8 cellular contexts compared by ENCODE assay signal in the genomic region with DNA sequence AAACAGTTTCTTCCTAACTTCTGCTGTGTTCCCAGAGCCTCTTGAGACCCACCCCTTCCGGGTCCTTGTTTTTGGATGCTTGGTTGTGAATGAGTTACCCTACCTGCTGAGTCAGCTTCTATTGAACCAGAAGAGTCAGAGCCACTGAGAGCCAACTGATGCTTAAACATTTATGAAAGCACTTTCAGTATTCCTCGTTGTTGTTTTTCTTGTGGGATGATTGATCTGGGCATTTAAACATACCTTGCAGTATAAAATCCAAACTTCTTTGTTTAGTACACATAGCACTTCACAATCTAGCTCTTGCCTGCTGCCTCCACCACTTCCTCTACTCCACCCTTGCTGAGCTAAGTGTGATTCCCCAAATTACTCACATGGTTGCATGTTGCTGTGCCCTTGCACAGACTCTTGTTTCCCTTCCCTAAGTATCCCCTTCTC. TPM values are rescaled to one million over a fixed set of nuclear protein-coding genes. Genes with fewer than 3 reads are reported as not detected.
DNase-seq lines count a peak whose midpoint lies in the region; ATAC-seq, FAIRE-seq and TF ChIP-seq lines count a peak whose summit lies in the region.

No MANE protein-coding gene starts in this region.

- H3K79me2 ChIP-seq in astrocyte (ENCODE audit: insufficient read depth, low read length) = peaks cover 100% of the 10 kb centered on the region

- H3K4me1 ChIP-seq in astrocyte (ENCODE audit: insufficient read depth, low read length) = peaks cover 40% of the 10 kb centered on the region
- no peaks in the 10 kb centered on the region for H3K4me1 ChIP-seq in colonic mucosa

- H3K27ac ChIP-seq in astrocyte (ENCODE audit: low read depth, low read length) = peak overlapping the region; percentile 76
- no peak overlapping the region for H3K27ac ChIP-seq in colonic mucosa

- peaks cover 35% of the 10 kb centered on the region for H4K20me1 ChIP-seq in astrocyte (ENCODE audit: insufficient read depth, low read length)

- TF ChIP-seq CTCF in astrocyte (IDR thresholded peaks at IDR 0.05; ENCODE audit: insufficient read depth, low read depth, low read length) = no peak
- no peak for TF ChIP-seq CTCF in colonic mucosa (IDR thresholded peaks at IDR 0.05)

- H3K36me3 ChIP-seq in astrocyte (ENCODE audit: insufficient read depth, low read length) (peaks cover 29% of the 10 kb centered on the region), colonic mucosa (no peaks in the 10 kb centered on the region)

- peak; percentile 66 for ATAC-seq in HG03066 (IDR thresholded peaks at IDR 0.05; ENCODE audit: low read depth, unreplicated experiment)

- peak; percentile 53 for DNase-seq in activated CD4-positive, alpha-beta T cell treated with anti-CD3 and anti-CD28 coated beads, Interleukin-2, amount 10 ng/mL, durations not matched to agents 7 days and 5 days
- DNase-seq in activated CD4-positive, alpha-beta T cell treated with anti-CD3 and anti-CD28 coated beads for 4 hours = no peak
- DNase-seq in astrocyte (ENCODE audit: low read depth) (no peak), NCI-H1694 treated with DMSO at 0.1 percent for 48 hours (lab: John Stamatoyannopoulos, UW) (no peak), colonic mucosa (no peak), iPS-NIHi11 (ENCODE audit: low spot score) (no peak)
- DNase-seq in stimulated activated CD8-positive, alpha-beta memory T cell treated with anti-CD3 and anti-CD28 coated beads, Interleukin-12 subunit alpha, Interleukin-12 subunit beta, amount 100 ng/mL, for 1 hour (ENCODE audit: low read depth) = peak; percentile 4

- no peak for FAIRE-seq in astrocyte (lab: Jason Lieb, UNC)

- no peak overlapping the region for H3K9ac ChIP-seq in astrocyte (ENCODE audit: low read length)
- H3K9ac ChIP-seq in colonic mucosa (ENCODE audit: low read depth in 2 of 2, low read length in 2 of 2) = no peak overlapping the region

- H3K27me3 ChIP-seq in astrocyte (ENCODE audit: insufficient read depth, low read length) (no peaks in the 10 kb centered on the region), colonic mucosa (no peaks in the 10 kb centered on the region)

- H3K4me1 Mint-ChIP-seq in activated CD4-positive, alpha-beta T cell treated with anti-CD3 and anti-CD28 coated beads, Interleukin-2, amount 10 ng/mL, durations not matched to agents 7 days and 5 days = peaks cover 40% of the 10 kb centered on the region
- peaks cover 61% of the 10 kb centered on the region for H3K4me1 Mint-ChIP-seq in astrocyte (ENCODE audit: low read depth, unreplicated experiment)

- H3K4me3 Mint-ChIP-seq in activated CD4-positive, alpha-beta T cell treated with anti-CD3 and anti-CD28 coated beads, Interleukin-2, amount 10 ng/mL, durations not matched to agents 7 days and 5 days = no peak overlapping the region
- no peak overlapping the region for H3K4me3 Mint-ChIP-seq in astrocyte (ENCODE audit: unreplicated experiment)

- POLR2A ChIA-PET in activated CD4-positive, alpha-beta T cell treated with anti-CD3 and anti-CD28 coated beads, Interleukin-2, amount 10 ng/mL, durations not matched to agents 7 days and 5 days (lab: Charles Lee) = no interaction called here

- H3K9me3 ChIP-seq in astrocyte (ENCODE audit: insufficient read depth, low read depth, low read length) = no peaks in the 10 kb centered on the region
- H3K9me3 ChIP-seq in colonic mucosa = no peaks in the 10 kb centered on the region

- H3K4me3 ChIP-seq in astrocyte (ENCODE audit: insufficient read depth, low read depth, low read length) = no peak overlapping the region
- no peak overlapping the region for H3K4me3 ChIP-seq in colonic mucosa

- intact Hi-C loops in colonic mucosa (cut with DNase I) = no loop called here

- peak overlapping the region; percentile 14 for H3K27ac Mint-ChIP-seq in activated CD4-positive, alpha-beta T cell treated with anti-CD3 and anti-CD28 coated beads, Interleukin-2, amount 10 ng/mL, durations not matched to agents 7 days and 5 days
- peak overlapping the region; percentile 8 for H3K27ac Mint-ChIP-seq in astrocyte (ENCODE audit: unreplicated experiment)

- peaks cover 2% of the 10 kb centered on the region for H3K36me3 Mint-ChIP-seq in activated CD4-positive, alpha-beta T cell treated with anti-CD3 and anti-CD28 coated beads, Interleukin-2, amount 10 ng/mL, durations not matched to agents 7 days and 5 days (ENCODE audit: low read depth)
- H3K36me3 Mint-ChIP-seq in astrocyte (ENCODE audit: low read depth, unreplicated experiment) = peaks cover 13% of the 10 kb centered on the region

- CTCF ChIA-PET in activated CD4-positive, alpha-beta T cell treated with anti-CD3 and anti-CD28 coated beads, Interleukin-2, amount 10 ng/mL, durations not matched to agents 7 days and 5 days (lab: Charles Lee) = interaction anchor here (0.5 to 1.4 kb wide), 5 partner anchors 9 to 951 kb away, joined by 3 to 6 read pairs (median 3); partner anchors contain the start of gene CCDC83

- no peak overlapping the region for H2AFZ ChIP-seq in astrocyte (ENCODE audit: low read depth, low read length)

- H3K27me3 Mint-ChIP-seq in activated CD4-positive, alpha-beta T cell treated with anti-CD3 and anti-CD28 coated beads, Interleukin-2, amount 10 ng/mL, durations not matched to agents 7 days and 5 days = peaks cover 50% of the 10 kb centered on the region
- H3K27me3 Mint-ChIP-seq in astrocyte (ENCODE audit: low read depth, unreplicated experiment) = no peaks in the 10 kb centered on the region

- H3K4me2 ChIP-seq in astrocyte (ENCODE audit: low read length) = peak overlapping the region; percentile 86

- H3K9me3 Mint-ChIP-seq in activated CD4-positive, alpha-beta T cell treated with anti-CD3 and anti-CD28 coated beads, Interleukin-2, amount 10 ng/mL, durations not matched to agents 7 days and 5 days = no peaks in the 10 kb centered on the region
- H3K9me3 Mint-ChIP-seq in astrocyte (ENCODE audit: unreplicated experiment) = no peaks in the 10 kb centered on the region

RNA-seq across cellular contexts. Expression of gene PRSS23, which starts 5.5 kb away (rescaled TPM):
- total RNA-seq in activated CD4-positive, alpha-beta T cell treated with anti-CD3 and anti-CD28 coated beads, Interleukin-2, amount 10 ng/mL, durations not matched to agents 7 days and 5 days = under 1 TPM; 0.35 to 0.40 TPM
- total RNA-seq in astrocyte = 680 and 717 TPM in 2 replicates
- 10 to 100 TPM; 45.5 to 46.4 TPM for total RNA-seq in colonic mucosa

Comparison
In these comparisons a context has a peak if more than half of its experiments do, and no peak if none do; other contexts are left out.
1. DNase-seq: peak in activated CD4-positive, alpha-beta T cell treated with anti-CD3 and anti-CD28 coated beads, Interleukin-2, amount 10 ng/mL, durations not matched to agents 7 days and 5 days (single experiment) and stimulated activated CD8-positive, alpha-beta memory T cell treated with anti-CD3 and anti-CD28 coated beads, Interleukin-12 subunit alpha, Interleukin-12 subunit beta, amount 100 ng/mL, for 1 hour (single experiment); none in activated CD4-positive, alpha-beta T cell treated with anti-CD3 and anti-CD28 coated beads for 4 hours (0 of 2), astrocyte (single experiment), NCI-H1694 treated with DMSO at 0.1 percent for 48 hours (single experiment), colonic mucosa (single experiment) and iPS-NIHi11 (single experiment).
2. RNA of gene PRSS23, which starts 5.5 kb away (total RNA-seq): 680 to 717 TPM in astrocyte and 45.5 to 46.4 TPM in colonic mucosa; 0.35 to 0.40 TPM in activated CD4-positive, alpha-beta T cell treated with anti-CD3 and anti-CD28 coated beads, Interleukin-2, amount 10 ng/mL, durations not matched to agents 7 days and 5 days; every median in the first group is over 10 times any median in the second.